In the genomic region with DNA sequence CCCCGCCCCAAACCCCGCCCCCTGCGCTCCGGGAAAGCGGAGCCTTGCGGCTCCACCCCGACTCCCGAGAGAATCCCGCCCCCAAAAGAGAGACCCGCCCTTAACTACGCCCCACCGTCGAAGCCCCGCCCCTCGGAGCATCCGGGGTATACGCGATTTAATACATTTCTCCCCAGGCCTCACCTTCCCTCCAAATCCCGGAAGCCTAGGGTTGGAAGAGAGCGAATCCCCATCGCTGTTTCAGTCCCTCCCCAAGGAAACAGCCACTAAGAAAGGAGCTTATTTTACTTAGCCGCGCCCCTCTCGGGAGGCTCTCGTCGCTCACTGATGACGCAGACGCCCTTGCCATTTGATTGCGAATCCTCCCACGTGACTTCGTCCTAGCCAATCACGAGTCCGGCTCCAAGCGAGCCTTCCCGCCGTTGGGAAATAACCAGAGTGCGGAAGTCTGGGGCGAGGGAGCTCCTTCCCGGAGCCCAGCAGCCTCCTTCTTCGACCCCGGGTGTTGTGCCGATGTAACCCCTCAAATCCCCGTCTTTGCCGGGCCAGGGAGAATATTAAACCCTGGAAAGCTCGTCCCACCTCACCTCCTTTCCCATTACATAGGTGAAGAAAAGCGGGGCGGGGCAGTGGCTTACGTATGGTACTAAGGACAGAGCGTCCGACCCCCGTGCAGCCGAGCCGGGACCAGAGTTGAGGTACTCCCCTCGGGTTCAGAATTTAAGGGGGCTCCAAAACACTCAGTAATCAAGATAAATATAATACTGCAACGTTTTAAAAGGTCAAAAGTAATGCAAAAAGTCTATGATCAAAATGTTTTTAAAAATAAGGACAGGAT, we compare ENCODE assay signal across 1 cellular context.
A peak's percentile ranks its signal among the peaks of the same experiment; 100 is the strongest.
TF ChIP-seq lines count a peak whose summit lies in the region.

No MANE protein-coding gene starts in this region.

TF ChIP-seq in K562, 482 proteins besides CTCF, POLR2A, EP300 and RAD21 (continued from another document and continues in another):
- TF ChIP-seq, protein P1, sequence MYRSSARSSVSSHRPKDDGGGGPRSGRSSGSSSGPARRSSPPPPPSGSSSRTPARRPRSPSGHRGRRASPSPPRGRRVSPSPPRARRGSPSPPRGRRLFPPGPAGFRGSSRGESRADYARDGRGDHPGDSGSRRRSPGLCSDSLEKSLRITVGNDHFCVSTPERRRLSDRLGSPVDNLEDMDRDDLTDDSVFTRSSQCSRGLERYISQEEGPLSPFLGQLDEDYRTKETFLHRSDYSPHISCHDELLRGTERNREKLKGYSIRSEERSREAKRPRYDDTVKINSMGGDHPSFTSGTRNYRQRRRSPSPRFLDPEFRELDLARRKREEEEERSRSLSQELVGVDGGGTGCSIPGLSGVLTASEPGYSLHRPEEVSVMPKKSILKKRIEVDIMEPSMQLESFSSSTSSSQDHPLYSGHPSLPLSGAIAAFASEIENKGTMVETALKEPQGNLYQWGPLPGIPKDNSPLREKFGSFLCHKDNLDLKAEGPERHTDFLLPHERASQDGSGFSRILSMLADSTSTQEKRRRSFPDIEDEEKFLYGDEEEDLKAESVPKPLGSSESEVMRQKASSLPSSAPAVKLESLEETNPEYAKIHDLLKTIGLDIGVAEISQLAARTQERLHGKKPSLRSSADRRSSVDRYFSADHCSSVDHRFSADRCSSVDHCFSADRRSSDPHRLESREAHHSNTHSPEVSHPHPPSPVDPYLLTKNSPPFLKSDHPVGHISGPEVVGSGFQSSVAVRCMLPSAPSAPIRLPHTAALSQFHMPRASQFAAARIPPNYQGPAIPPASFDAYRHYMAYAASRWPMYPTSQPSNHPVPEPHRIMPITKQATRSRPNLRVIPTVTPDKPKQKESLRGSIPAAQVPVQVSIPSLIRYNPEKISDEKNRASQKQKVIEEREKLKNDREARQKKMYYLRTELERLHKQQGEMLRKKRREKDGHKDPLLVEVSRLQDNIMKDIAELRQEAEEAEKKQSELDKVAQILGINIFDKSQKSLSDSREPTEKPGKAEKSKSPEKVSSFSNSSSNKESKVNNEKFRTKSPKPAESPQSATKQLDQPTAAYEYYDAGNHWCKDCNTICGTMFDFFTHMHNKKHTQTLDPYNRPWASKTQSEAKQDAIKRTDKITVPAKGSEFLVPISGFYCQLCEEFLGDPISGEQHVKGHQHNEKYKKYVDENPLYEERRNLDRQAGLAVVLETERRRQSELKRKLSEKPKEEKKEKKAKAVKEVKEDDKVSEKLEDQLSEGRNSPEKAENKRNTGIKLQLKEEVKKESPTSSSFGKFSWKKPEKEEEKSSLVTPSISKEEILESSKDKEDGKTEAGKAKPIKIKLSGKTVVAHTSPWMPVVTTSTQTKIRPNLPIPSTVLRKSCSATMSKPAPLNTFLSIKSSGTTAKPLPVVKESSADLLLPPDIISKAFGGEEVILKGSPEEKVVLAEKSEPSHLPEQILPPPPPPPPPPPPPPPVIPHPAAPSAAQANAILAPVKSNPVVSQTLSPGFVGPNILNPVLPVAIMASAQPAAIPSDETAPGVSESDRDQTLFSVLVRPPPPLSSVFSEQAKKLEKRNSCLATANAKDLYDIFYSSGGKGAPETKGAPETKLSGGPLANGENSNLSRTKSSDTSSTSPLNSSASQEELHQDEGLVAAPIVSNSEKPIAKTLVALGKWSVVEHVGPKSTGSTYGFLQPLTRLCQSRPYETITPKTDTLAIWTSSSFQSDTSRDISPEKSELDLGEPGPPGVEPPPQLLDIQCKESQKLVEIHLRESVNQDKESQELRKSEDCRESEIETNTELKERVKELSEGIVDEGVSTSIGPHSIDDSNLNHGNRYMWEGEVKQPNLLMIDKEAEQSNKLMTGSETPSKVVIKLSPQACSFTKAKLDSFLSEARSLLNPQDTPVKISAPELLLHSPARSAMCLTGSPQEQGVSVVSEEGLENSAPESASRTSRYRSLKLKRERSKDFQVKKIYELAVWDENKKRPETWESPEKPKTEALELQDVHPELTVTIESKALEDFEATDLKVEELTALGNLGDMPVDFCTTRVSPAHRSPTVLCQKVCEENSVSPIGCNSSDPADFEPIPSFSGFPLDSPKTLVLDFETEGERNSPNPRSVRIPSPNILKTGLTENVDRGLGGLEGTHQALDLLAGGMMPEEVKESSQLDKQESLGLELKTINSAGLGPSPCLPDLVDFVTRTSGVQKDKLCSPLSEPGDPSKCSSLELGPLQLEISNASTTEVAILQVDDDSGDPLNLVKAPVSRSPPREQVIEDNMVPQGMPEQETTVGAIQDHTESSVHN (IDR thresholded peaks at IDR 0.05; ENCODE audit: borderline replicate concordance in 1 of 2, low read depth in 1 of 2), result no peak
- TF ChIP-seq CBX8 (IDR thresholded peaks at IDR 0.05; ENCODE audit: borderline replicate concordance, extremely low read depth, low read depth, low read length, poor library complexity, severe bottlenecking) (no peak), SIX5 (IDR thresholded peaks at IDR 0.05; ENCODE audit: borderline replicate concordance in 1 of 2, insufficient read depth in 1 of 2, low read depth in 1 of 2, low read length in 2 of 2) (0 out of 4 replicates have a peak, but pooled peaks of 1 of the 2 experiments have one; percentile 20), CAMTA2 (CRISPR knock-in tag; conservative IDR thresholded peaks at IDR 0.05) (0 out of 2 replicates have a peak, but pooled peaks have one; percentile 34), ZNF184 (CRISPR knock-in tag; IDR thresholded peaks at IDR 0.05) (no peak), ZNF24 (IDR thresholded peaks at IDR 0.05) (no peak), BMI1 (IDR thresholded peaks at IDR 0.05; ENCODE audit: low read length) (no peak), ZNF431 (CRISPR knock-in tag; IDR thresholded peaks at IDR 0.05) (no peak), HIVEP1 (CRISPR knock-in tag; IDR thresholded peaks at IDR 0.05) (no peak), HDAC3 (IDR thresholded peaks at IDR 0.05; ENCODE audit: borderline replicate concordance, partially characterized antibody) (no peak), ZNF445 (CRISPR knock-in tag; IDR thresholded peaks at IDR 0.05; ENCODE audit: low read depth) (no peak), TEAD1 (CRISPR knock-in tag; IDR thresholded peaks at IDR 0.05) (peak in 1 of 2 experiments; percentile 53; a peak in 1 of 4 replicates), PPARD (CRISPR knock-in tag; IDR thresholded peaks at IDR 0.05) (no peak), ZNF766 (CRISPR knock-in tag; conservative IDR thresholded peaks at IDR 0.05) (no peak), ZNF197 (CRISPR knock-in tag; IDR thresholded peaks at IDR 0.05; ENCODE audit: low read depth) (no peak), FIP1L1 (IDR thresholded peaks at IDR 0.05; ENCODE audit: low read depth, low read length, poor library complexity, severe bottlenecking) (no peak), MAZ (CRISPR knock-in tag; conservative IDR thresholded peaks at IDR 0.05 in 1 of 2, IDR thresholded peaks at IDR 0.05 in 1 of 2) (peak; percentile 61 to 67; a peak in 3 of 4 replicates), ZNF512 (tag; IDR thresholded peaks at IDR 0.05) (no peak), ZNF121 (CRISPR knock-in tag; conservative IDR thresholded peaks at IDR 0.05) (no peak), DPF2 (IDR thresholded peaks at IDR 0.05) (no peak), STAG1 (CRISPR knock-in tag; IDR thresholded peaks at IDR 0.05; ENCODE audit: borderline replicate concordance) (no peak), FOXP1 (CRISPR knock-in tag; IDR thresholded peaks at IDR 0.05) (peak; percentile 25; the same call in 1 of the 2 replicates), BRCA1 (IDR thresholded peaks at IDR 0.05) (no peak), BRCA1 (CRISPR knock-in tag; IDR thresholded peaks at IDR 0.05) (no peak), ARID2 (IDR thresholded peaks at IDR 0.05) (no peak), NR0B1 (IDR thresholded peaks at IDR 0.05; ENCODE audit: partially characterized antibody) (no peak), JUN (IDR thresholded peaks at IDR 0.05; ENCODE audit: borderline replicate concordance, low read depth, low read length) (0 out of 2 replicates have a peak, but pooled peaks have one; percentile 46), JUN (CRISPR knock-in tag; IDR thresholded peaks at IDR 0.05; ENCODE audit: borderline replicate concordance) (no peak), RHOXF2B (CRISPR knock-in tag; conservative IDR thresholded peaks at IDR 0.05) (no peak), PYGO2 (tag; IDR thresholded peaks at IDR 0.05) (no peak), SAFB (IDR thresholded peaks at IDR 0.05; ENCODE audit: borderline replicate concordance, low read depth, low read length) (no peak), RNF219 (CRISPR knock-in tag; IDR thresholded peaks at IDR 0.05) (no peak), FOXJ2 (tag; IDR thresholded peaks at IDR 0.05) (no peak), ZFX (CRISPR knock-in tag; IDR thresholded peaks at IDR 0.05) (peak; percentile 49), ZNF408 (CRISPR knock-in tag; IDR thresholded peaks at IDR 0.05; ENCODE audit: low read depth) (no peak), XRCC3 (IDR thresholded peaks at IDR 0.05) (no peak), RBBP5 (IDR thresholded peaks at IDR 0.05; ENCODE audit: borderline replicate concordance, insufficient read depth, low read length, poor library complexity, severe bottlenecking) (no peak)
- TF ChIP-seq, protein P2, sequence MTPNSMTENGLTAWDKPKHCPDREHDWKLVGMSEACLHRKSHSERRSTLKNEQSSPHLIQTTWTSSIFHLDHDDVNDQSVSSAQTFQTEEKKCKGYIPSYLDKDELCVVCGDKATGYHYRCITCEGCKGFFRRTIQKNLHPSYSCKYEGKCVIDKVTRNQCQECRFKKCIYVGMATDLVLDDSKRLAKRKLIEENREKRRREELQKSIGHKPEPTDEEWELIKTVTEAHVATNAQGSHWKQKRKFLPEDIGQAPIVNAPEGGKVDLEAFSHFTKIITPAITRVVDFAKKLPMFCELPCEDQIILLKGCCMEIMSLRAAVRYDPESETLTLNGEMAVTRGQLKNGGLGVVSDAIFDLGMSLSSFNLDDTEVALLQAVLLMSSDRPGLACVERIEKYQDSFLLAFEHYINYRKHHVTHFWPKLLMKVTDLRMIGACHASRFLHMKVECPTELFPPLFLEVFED (CRISPR knock-in tag; conservative IDR thresholded peaks at IDR 0.05), result 0 out of 2 replicates have a peak, but pooled peaks have one; percentile 53
